ENCODE assay signal across 28 cellular contexts in genomic region chr1:83741348-83741747, GRCh38.
A peak's percentile ranks its signal among the peaks of the same experiment; 100 is the strongest.
DNase-seq lines count a peak whose midpoint lies in the region; ATAC-seq, FAIRE-seq and TF ChIP-seq lines count a peak whose summit lies in the region.
"Had no signal": no experiment of that assay in that cellular context is flagged by ENCODE, and none has a peak within 500 bp of the region (broad histone marks: within the 10 kb centered on the region; RNA-seq: fewer than 3 reads in every experiment).

No MANE protein-coding gene starts in this region.

- TF ChIP-seq CTCF in HepG2 (CRISPR knock-in tag; IDR thresholded peaks at IDR 0.05) (no peak), right lobe of liver (IDR thresholded peaks at IDR 0.05) (no peak), nephron progenitor cell (IDR thresholded peaks at IDR 0.05) (no peak)

- no peak for TF ChIP-seq RAD21 in HepG2 (CRISPR knock-in tag; IDR thresholded peaks at IDR 0.05)

- H3K27me3 ChIP-seq in HepG2 (ENCODE audit: control insufficient read depth in 1 of 2, insufficient read depth in 2 of 2, low read length in 2 of 2) (no peaks in the 10 kb centered on the region), right lobe of liver (no peaks in the 10 kb centered on the region)
- H3K27me3 ChIP-seq: esophagus muscularis mucosa, heart right ventricle had no signal

- no peaks in the 10 kb centered on the region for H3K79me2 ChIP-seq in HepG2 (ENCODE audit: insufficient read depth, low read length)

- H4K20me1 ChIP-seq in HepG2 (ENCODE audit: insufficient read depth, low read length): no peaks in the 10 kb centered on the region

- no peak overlapping the region for H2AFZ ChIP-seq in HepG2 (ENCODE audit: low read length)

- H3K9me3 Mint-ChIP-seq in nephron progenitor cell (no peaks in the 10 kb centered on the region), immature natural killer cell (peaks cover 0 to 9% (median 2%) of the 10 kb centered on the region in 6 donors)
- peaks cover 0 to 2% of the 10 kb centered on the region in 2 donors for H3K9me3 Mint-ChIP-seq in effector memory CD8-positive, alpha-beta T cell
- H3K9me3 Mint-ChIP-seq: activated naive CD8-positive, alpha-beta T cell treated with anti-CD3 and anti-CD28 coated beads, Interleukin-2, amount 50 U/mL, for 24 hours; activated T-cell treated with anti-CD3 and anti-CD28 coated beads, Interleukin-2, amount 50 U/mL, for 72 hours; IgD-negative memory B cell had no signal

- H3K4me3 Mint-ChIP-seq in nephron progenitor cell: peak overlapping the region; percentile 59
- no peak overlapping the region for H3K4me3 Mint-ChIP-seq in immature natural killer cell
- no peak overlapping the region for H3K4me3 Mint-ChIP-seq in effector memory CD8-positive, alpha-beta T cell
- H3K4me3 Mint-ChIP-seq: activated naive CD8-positive, alpha-beta T cell treated with anti-CD3 and anti-CD28 coated beads, Interleukin-2, amount 50 U/mL, for 24 hours; activated T-cell treated with anti-CD3 and anti-CD28 coated beads, Interleukin-2, amount 50 U/mL, for 72 hours; IgD-negative memory B cell had no signal

- H3K4me1 ChIP-seq in HepG2 (ENCODE audit: insufficient read depth, low read length) (peaks cover 53% of the 10 kb centered on the region), right lobe of liver (peaks cover 0 to 4% (median 0%) of the 10 kb centered on the region in 4 donors)
- H3K4me1 ChIP-seq: esophagus muscularis mucosa, heart right ventricle had no signal

- H3K27me3 Mint-ChIP-seq in nephron progenitor cell (ENCODE audit: low read depth, poor library complexity) (peaks cover under 1% of the 10 kb centered on the region), immature natural killer cell (ENCODE audit: low read depth in 3 of 3) (peaks cover 0 to 3% (median 2%) of the 10 kb centered on the region in 3 donors)
- no peaks in the 10 kb centered on the region for H3K27me3 Mint-ChIP-seq in effector memory CD8-positive, alpha-beta T cell
- H3K27me3 Mint-ChIP-seq: activated naive CD8-positive, alpha-beta T cell treated with anti-CD3 and anti-CD28 coated beads, Interleukin-2, amount 50 U/mL, for 24 hours; IgD-negative memory B cell had no signal

- TF ChIP-seq POLR2A in HepG2 (IDR thresholded peaks at IDR 0.05; ENCODE audit: insufficient read depth in 1 of 2, low read depth in 2 of 2, low read length in 2 of 2) (no peak), right lobe of liver (IDR thresholded peaks at IDR 0.05) (no peak)

- peak overlapping the region; percentile 65 for H3K27ac ChIP-seq in HepG2 (ENCODE audit: extremely low read length, insufficient read depth, low read length)
- no peak overlapping the region for H3K27ac ChIP-seq in right lobe of liver
- H3K27ac ChIP-seq: C4-2B, esophagus muscularis mucosa, heart right ventricle, SK-N-MC had no signal

- peak; percentile 93 for ATAC-seq in HepG2
- no peak for ATAC-seq in right lobe of liver
- no peak for ATAC-seq in HG03442 (IDR thresholded peaks at IDR 0.05; ENCODE audit: unreplicated experiment)
- no peak for ATAC-seq in effector memory CD8-positive, alpha-beta T cell (replicated peaks)
- ATAC-seq: activated CD4-positive, CD25-positive, alpha-beta regulatory T cell treated with anti-CD3 and anti-CD28 coated beads, Interleukin-2, amount 50 U/mL, for 24 hours; activated naive CD8-positive, alpha-beta T cell treated with anti-CD3 and anti-CD28 coated beads, Interleukin-2, amount 50 U/mL, for 24 hours; activated T-cell treated with anti-CD3 and anti-CD28 coated beads, Interleukin-2, amount 50 U/mL, for 72 hours; heart right ventricle; left lobe of liver had no signal

- H3K4me1 Mint-ChIP-seq in nephron progenitor cell (peaks cover 53% of the 10 kb centered on the region), immature natural killer cell (no peaks in the 10 kb centered on the region)
- H3K4me1 Mint-ChIP-seq in effector memory CD8-positive, alpha-beta T cell (ENCODE audit: low read depth in 2 of 2): no peaks in the 10 kb centered on the region
- H3K4me1 Mint-ChIP-seq: activated naive CD8-positive, alpha-beta T cell treated with anti-CD3 and anti-CD28 coated beads, Interleukin-2, amount 50 U/mL, for 24 hours had no signal

- POLR2A ChIA-PET in HepG2 (lab: Yijun Ruan, JAX): no interaction called here

- TF ChIP-seq EP300 in HepG2 (IDR thresholded peaks at IDR 0.05; ENCODE audit: low read depth in 2 of 2, low read length in 2 of 2): peak in 1 of 2 experiments; percentile 49; a peak in 1 of 4 replicates
- peak; percentile 32; the same call in 1 of the 2 replicates for TF ChIP-seq EP300 in HepG2 (CRISPR knock-in tag; IDR thresholded peaks at IDR 0.05; ENCODE audit: borderline replicate concordance)

- CTCF ChIA-PET in HepG2 (lab: Yijun Ruan, JAX; ENCODE audit: low intra/inter-chr PET ratio, low total read pairs): no interaction called here

- peak; percentile 54 for FAIRE-seq in HepG2 (lab: Jason Lieb, UNC)

- H3K4me2 ChIP-seq in HepG2 (ENCODE audit: low read depth, low read length): peak overlapping the region; percentile 50

- peaks cover 45% of the 10 kb centered on the region for H3K9me3 ChIP-seq in HepG2 (ENCODE audit: low read length)
- no peaks in the 10 kb centered on the region for H3K9me3 ChIP-seq in right lobe of liver
- H3K9me3 ChIP-seq: esophagus muscularis mucosa, heart right ventricle had no signal

- H3K4me3 ChIP-seq in HepG2 (replicated peaks in 1 of 3; ENCODE audit: insufficient read depth in 1 of 3, low read depth in 2 of 3, low read length in 3 of 3) (peak overlapping the region in 2 of 3 experiments; percentile 11 to 12; a peak in 1 of 6 replicates), right lobe of liver (no peak overlapping the region)
- H3K4me3 ChIP-seq: esophagus muscularis mucosa, heart right ventricle, SK-N-MC had no signal

- H3K27ac Mint-ChIP-seq in nephron progenitor cell: peak overlapping the region; percentile 52
- H3K27ac Mint-ChIP-seq in immature natural killer cell: no peak overlapping the region
- H3K27ac Mint-ChIP-seq in effector memory CD8-positive, alpha-beta T cell: no peak overlapping the region
- H3K27ac Mint-ChIP-seq: activated naive CD8-positive, alpha-beta T cell treated with anti-CD3 and anti-CD28 coated beads, Interleukin-2, amount 50 U/mL, for 24 hours; activated T-cell treated with anti-CD3 and anti-CD28 coated beads, Interleukin-2, amount 50 U/mL, for 72 hours; IgD-negative memory B cell had no signal

- peak; percentile 89 for DNase-seq in HepG2 (ENCODE audit: low spot score)
- DNase-seq in right lobe of liver: no peak
- peak; percentile 81 for DNase-seq in foreskin melanocyte
- peak; percentile 44 for DNase-seq in nephron progenitor cell
- DNase-seq in immature natural killer cell: no peak
- DNase-seq in NCI-H510A (lab: John Stamatoyannopoulos, UW): no peak
- DNase-seq in effector memory CD8-positive, alpha-beta T cell: no peak
- DNase-seq: activated CD4-positive, alpha-beta T cell treated with anti-CD3 and anti-CD28 coated beads, Interleukin-2, amount 50 U/mL, for 4 hours; activated naive CD4-positive, alpha-beta T cell; activated naive CD8-positive, alpha-beta T cell treated with anti-CD3 and anti-CD28 coated beads, Interleukin-2, amount 50 U/mL, for 24 hours; activated T-cell treated with anti-CD3 and anti-CD28 coated beads, Interleukin-2, amount 50 U/mL, for 72 hours; central memory CD4-positive, alpha-beta T cell; cortex of kidney; DMS79 treated with DMSO at 0.1 percent for 48 hours; foreskin fibroblast; GF-D8; heart right ventricle; mesenchymal stem cell; NCI-H146; NCI-H446; stimulated activated naive CD4-positive, alpha-beta T cell had no signal

- in situ Hi-C loops in HepG2 (cut with HindIII; ENCODE audit: extremely low pct_ligation_motif_present, low pct_unique_long_range_greater_than_20kb): no loop called here

- H3K9ac ChIP-seq in HepG2 (ENCODE audit: insufficient read depth, low read depth, low read length): peak overlapping the region; percentile 49; the same call in 1 of the 2 replicates

- H3K36me3 Mint-ChIP-seq in nephron progenitor cell (ENCODE audit: low read depth) (no peaks in the 10 kb centered on the region), immature natural killer cell (no peaks in the 10 kb centered on the region)
- H3K36me3 Mint-ChIP-seq in effector memory CD8-positive, alpha-beta T cell (ENCODE audit: insufficient read depth): no peaks in the 10 kb centered on the region

- WGBS in HepG2 (ENCODE audit: low lambda C conversion rate): 2% methylated on average over 2 of the region's 2 CpGs
- 89% methylated on average over 2 of the region's 2 CpGs for WGBS in right lobe of liver (ENCODE audit: insufficient coverage, low coverage, low lambda C conversion rate, missing lambda C conversion rate)

- H3K36me3 ChIP-seq in HepG2 (replicated peaks in 1 of 2; ENCODE audit: control insufficient read depth in 1 of 2, insufficient read depth in 2 of 2, low read length in 2 of 2) (no peaks in the 10 kb centered on the region), right lobe of liver (no peaks in the 10 kb centered on the region)
- H3K36me3 ChIP-seq: esophagus muscularis mucosa, heart right ventricle had no signal

- intact Hi-C loops in HepG2 (cut with micrococcal nuclease; ENCODE audit: unreplicated experiment): no loop called here
- intact Hi-C loops in right lobe of liver (cut with DNase I): no loop called here

- BruUV-seq in HepG2 (replicated peaks; lab: Mats Ljungman, UMichigan): no TSS peak

TF ChIP-seq in HepG2, 621 proteins besides CTCF, POLR2A, EP300 and RAD21 (continues in another document):
- TF ChIP-seq GATAD2A (CRISPR knock-in tag; IDR thresholded peaks at IDR 0.05) (peak; percentile 62; the same call in 1 of the 2 replicates), YEATS2 (CRISPR knock-in tag; IDR thresholded peaks at IDR 0.05; ENCODE audit: borderline replicate concordance) (no peak), ZHX1 (CRISPR knock-in tag; IDR thresholded peaks at IDR 0.05; ENCODE audit: low read depth) (no peak), SIX4 (CRISPR knock-in tag; IDR thresholded peaks at IDR 0.05) (peak; percentile 44; the same call in 1 of the 2 replicates)

Comparison
In these comparisons a context has a peak if more than half of its experiments do, and no peak if none do; other contexts are left out.
1. DNase-seq: peak in HepG2 (single experiment), foreskin melanocyte (single experiment) and nephron progenitor cell (single experiment); none in right lobe of liver (0 of 3), immature natural killer cell (0 of 3), NCI-H510A (single experiment) and effector memory CD8-positive, alpha-beta T cell (0 of 3).
2. H3K4me3 ChIP-seq: peak in HepG2 (2 of 3); none in right lobe of liver (0 of 3).